Comparison of ENCODE assay signal across 7 cellular contexts in genomic region chr1:52632732-52633290, GRCh38. TPM values are rescaled to one million over a fixed set of nuclear protein-coding genes. Genes with fewer than 3 reads are reported as not detected.
DNase-seq lines count a peak whose midpoint lies in the region; ATAC-seq, FAIRE-seq and TF ChIP-seq lines count a peak whose summit lies in the region.

Gene SHISAL2A, plus strand, starts transcription at chr1:52633168. Its CDS starts 326 bp downstream, at chr1:52633494.

- peak within 1 kb of the TSS; percentile 85 for H3K4me2 ChIP-seq in GM12878 (ENCODE audit: control insufficient read depth, insufficient read depth)

- RAD21 ChIA-PET in GM12878 (lab: Charles Lee; ENCODE audit: unreplicated experiment), result interaction anchor here (0.7 kb wide), 1 partner anchor 266 kb away, joined by 3 read pairs; the partner anchor contains the start of gene CC2D1B

- no peak for FAIRE-seq in GM12878 (lab: Jason Lieb, UNC)

- no peak for ATAC-seq in GM12878
- peak; percentile 62 for ATAC-seq in left colon
- no peak for ATAC-seq in HG03565 (IDR thresholded peaks at IDR 0.05; ENCODE audit: unreplicated experiment)

- SMC1A ChIA-PET in GM12878 (lab: Charles Lee; ENCODE audit: uncharacterized antibody, unreplicated experiment), result interaction anchor here (1.1 to 1.9 kb wide), 4 partner anchors 10 to 54 kb away, joined by 3 to 5 read pairs (median 4); no protein-coding TSS in a partner anchor

- peak within 1 kb of the TSS; percentile 71 for H3K4me3 Mint-ChIP-seq in T-helper 2 cell treated with Interferon-gamma antibody and Interleukin-4, amounts not matched to agents 5 μg/mL and 100 μg/mL, for 36 hours

- WGBS in GM12878 (ENCODE audit: insufficient coverage, insufficient replicate concordance, low lambda C conversion rate, missing lambda C conversion rate), result 14% methylated on average over 33 of the region's 53 CpGs

- H3K36me3 Mint-ChIP-seq in T-helper 2 cell treated with Interferon-gamma antibody and Interleukin-4, amounts not matched to agents 5 μg/mL and 100 μg/mL, for 36 hours (ENCODE audit: low read depth), result peaks cover 16% of the 10 kb centered on the region

- no peaks in the 10 kb centered on the region for H4K20me1 ChIP-seq in GM12878 (ENCODE audit: control insufficient read depth, insufficient read depth)

- H3K36me3 ChIP-seq in GM12878 (ENCODE audit: control insufficient read depth in 2 of 2, insufficient read depth in 2 of 2, low read length in 1 of 2), result no peaks in the 10 kb centered on the region

- H3K27ac ChIP-seq in GM12878 (ENCODE audit: control insufficient read depth, insufficient read depth), result no peak within 1 kb of the TSS

- TF ChIP-seq CTCF in GM20000 (IDR thresholded peaks at IDR 0.05; ENCODE audit: extremely low read depth, missing control alignments) (no peak), GM12878 (IDR thresholded peaks at IDR 0.05 in 2 of 3, conservative IDR thresholded peaks at IDR 0.05 in 1 of 3; ENCODE audit: control insufficient read depth in 2 of 3, extremely low read depth in 1 of 3, insufficient read depth in 1 of 3, low read depth in 3 of 3, low read length in 3 of 3) (no peak)

- peak; percentile 65 for DNase-seq in GM20000 (ENCODE audit: low spot score)
- DNase-seq in T-helper 2 cell treated with Interferon-gamma antibody and Interleukin-4, amounts not matched to agents 5 μg/mL and 100 μg/mL, for 36 hours (ENCODE audit: low spot score), result peak; percentile 41
- DNase-seq in GM12878 (ENCODE audit: low read depth, low spot score), result no peak
- peak in 1 of 2 donors; percentile 63 for DNase-seq in left colon
- DNase-seq in stimulated activated CD4-positive, alpha-beta T cell treated with anti-CD3 and anti-CD28 coated beads, TNF-alpha, amount 100 ng/mL, for 24 hours (ENCODE audit: low read depth in 3 of 3), result peak in 2 of 3 experiments; percentile 26 to 50
- no peak for DNase-seq in middle frontal gyrus (ENCODE audit: extremely low spot score, low spot score)

- H3K79me2 ChIP-seq in GM12878 (ENCODE audit: control insufficient read depth, insufficient read depth, low read length), result no peaks in the 10 kb centered on the region

- POLR2A ChIA-PET in GM12878 (lab: Charles Lee), result interaction anchor here (0.6 kb wide), 1 partner anchor 27 kb away, joined by 3 read pairs; no protein-coding TSS in a partner anchor

- H3K9ac ChIP-seq in GM12878 (ENCODE audit: control insufficient read depth, insufficient read depth, low read length), result peak within 1 kb of the TSS; percentile 30; the same call in 1 of the 2 replicates

- H3K27me3 Mint-ChIP-seq in T-helper 2 cell treated with Interferon-gamma antibody and Interleukin-4, amounts not matched to agents 5 μg/mL and 100 μg/mL, for 36 hours (ENCODE audit: low read depth), result peaks cover 11% of the 10 kb centered on the region

- peaks cover 44% of the 10 kb centered on the region for H3K4me1 Mint-ChIP-seq in T-helper 2 cell treated with Interferon-gamma antibody and Interleukin-4, amounts not matched to agents 5 μg/mL and 100 μg/mL, for 36 hours (ENCODE audit: low read depth)

- H3K4me3 ChIP-seq in GM12878, result peak within 1 kb of the TSS; percentile 54; the same call in 1 of the 2 replicates

- BruUV-seq in GM12878 (replicated peaks; lab: Mats Ljungman, UMichigan), result no TSS peak

- TF ChIP-seq RAD21 in GM12878 (IDR thresholded peaks at IDR 0.05; ENCODE audit: insufficient read depth, low read depth, low read length), result no peak

- H3K27ac Mint-ChIP-seq in T-helper 2 cell treated with Interferon-gamma antibody and Interleukin-4, amounts not matched to agents 5 μg/mL and 100 μg/mL, for 36 hours, result peak within 1 kb of the TSS; percentile 76

- in situ Hi-C loops in GM12878 (cut with MboI), result no loop called here

- H3K4me1 ChIP-seq in GM12878 (ENCODE audit: control insufficient read depth, insufficient read depth, low read length), result peaks cover 28% of the 10 kb centered on the region

- H3K9me3 Mint-ChIP-seq in T-helper 2 cell treated with Interferon-gamma antibody and Interleukin-4, amounts not matched to agents 5 μg/mL and 100 μg/mL, for 36 hours, result peaks cover 8% of the 10 kb centered on the region

- peaks cover 4 to 8% of the 10 kb centered on the region in 2 experiments; a peak in 3 of 4 replicates for H3K27me3 ChIP-seq in GM12878 (replicated peaks in 1 of 2; ENCODE audit: control insufficient read depth in 2 of 2, insufficient read depth in 2 of 2, low read length in 1 of 2)

- TF ChIP-seq EP300 in GM12878 (IDR thresholded peaks at IDR 0.05; ENCODE audit: borderline replicate concordance in 1 of 2, control insufficient read depth in 1 of 2, low read depth in 2 of 2, low read length in 2 of 2), result no peak

- TF ChIP-seq POLR2A in GM12878 (IDR thresholded peaks at IDR 0.05; ENCODE audit: low read depth, low read length), result peak; percentile 53

- CTCF ChIA-PET in GM12878 (lab: Yijun Ruan, JAX), result interaction anchor here (1.2 kb wide), 1 partner anchor 27 kb away, joined by 3 read pairs; no protein-coding TSS in a partner anchor

- H2AFZ ChIP-seq in GM12878 (ENCODE audit: control insufficient read depth, low read depth, low read length), result peak within 1 kb of the TSS; percentile 61

- intact Hi-C loops in GM12878 (cut with micrococcal nuclease; ENCODE audit: unreplicated experiment) (no loop called here), left colon (cut with DNase I, micrococcal nuclease) (no loop called here)

- H3K9me3 ChIP-seq in GM12878 (replicated peaks; ENCODE audit: control insufficient read depth, insufficient read depth, low read length), result no peaks in the 10 kb centered on the region; the same call in 2 of the 3 replicates

TF ChIP-seq in GM12878, 131 proteins besides CTCF, POLR2A, EP300 and RAD21:
- TF ChIP-seq EGR1 (IDR thresholded peaks at IDR 0.05; ENCODE audit: borderline replicate concordance in 1 of 2, low read depth in 2 of 2, low read length in 2 of 2), result 0 out of 3 replicates have a peak, but pooled peaks of 1 of the 2 experiments have one; percentile 8
- TF ChIP-seq IKZF1 (conservative IDR thresholded peaks at IDR 0.05), result peak; percentile 22; the same call in 1 of the 2 replicates
- TF ChIP-seq SMAD1 (IDR thresholded peaks at IDR 0.05; ENCODE audit: low read depth, partially characterized antibody), result no peak
- TF ChIP-seq ZNF687 (IDR thresholded peaks at IDR 0.05), result peak; percentile 57
- TF ChIP-seq BHLHE40 (IDR thresholded peaks at IDR 0.05; ENCODE audit: borderline replicate concordance in 1 of 2, low read depth in 2 of 2, low read length in 1 of 2), result peak in 1 of 2 experiments; percentile 19; a peak in 2 of 4 replicates
- peak; percentile 78 for TF ChIP-seq MAX (IDR thresholded peaks at IDR 0.05; ENCODE audit: low read depth, low read length)
- TF ChIP-seq GATAD2B (conservative IDR thresholded peaks at IDR 0.05; ENCODE audit: low read depth), result peak; percentile 27; the same call in 1 of the 2 replicates
- TF ChIP-seq TAF1 (IDR thresholded peaks at IDR 0.05; ENCODE audit: borderline replicate concordance, low read depth, low read length), result no peak

RNA-seq across cellular contexts. Expression of gene SHISAL2A, which starts in this region (rescaled TPM):
- 0.91 and 1.4 TPM in 2 replicates for total RNA-seq in GM12878 (2013; cell fraction: nucleolus; rRNA removed)
- total RNA-seq in GM12878 (2014; rRNA removed) (0.22 and 0.40 TPM in 2 replicates), GM12878 (2014; rRNA removed; fragmentation: Illumina TruSeq; extraction: Trizol) (0.31 and 0.37 TPM in 2 replicates), GM12878 (2021) (0.56 and 0.67 TPM in 2 replicates), left colon (under 1 TPM; 0.34 to 0.45 TPM)
- polyA plus RNA-seq in GM12878 (2011; ENCODE audit: low read depth), result 0.50 TPM
- polyA plus RNA-seq in GM12878 (2011; rRNA removed) (0.12 and 0.31 TPM in 2 replicates), GM12878 (2014; fragmentation: Illumina TruSeq; extraction: Trizol) (0.11 and 0.57 TPM in 2 replicates), GM12878 (2014; fragmentation: Nextera tagmentation; extraction: Ambion mirVana) (under 1 TPM; 0.27 to 0.51 TPM), GM12878 (2014; rRNA removed) (0.60 and 0.77 TPM in 2 replicates), GM12878 (2016; fragmentation: Nextera tagmentation; extraction: Ambion mirVana) (under 1 TPM; 0.18 to 0.54 TPM)
- 0.31 and 0.35 TPM in 2 replicates for polyA plus RNA-seq in GM12878 (2011; cell fraction: cytosol; rRNA removed)
- 0.31 and 0.45 TPM in 2 replicates for polyA plus RNA-seq in GM12878 (2011; cell fraction: nucleus; rRNA removed)
- polyA plus RNA-seq in GM12878 (2012), result 0.95 and 1.1 TPM in 2 replicates
- 0.44 TPM in 1 of 2 replicates, not detected in the other for polyA minus RNA-seq in GM12878 (2011; rRNA and poly(A)+ RNA removed)
- not detected in 2 replicates for polyA minus RNA-seq in GM12878 (2011; cell fraction: cytosol; rRNA and poly(A)+ RNA removed)
- polyA minus RNA-seq in GM12878 (2011; cell fraction: nucleus; rRNA and poly(A)+ RNA removed), result not detected in 2 replicates

Comparison
In these comparisons a context has a peak if more than half of its experiments do, and no peak if none do; other contexts are left out.
1. Peak in ATAC-seq in left colon; RNA of the gene not detected or under 1 TPM.
2. DNase-seq: peak in GM20000 (single experiment), T-helper 2 cell treated with Interferon-gamma antibody and Interleukin-4, amounts not matched to agents 5 μg/mL and 100 μg/mL, for 36 hours (single experiment) and stimulated activated CD4-positive, alpha-beta T cell treated with anti-CD3 and anti-CD28 coated beads, TNF-alpha, amount 100 ng/mL, for 24 hours (2 of 3); none in GM12878 (single experiment) and middle frontal gyrus (single experiment).